ENCODE assay signal across 16 cellular contexts in the genomic region with DNA sequence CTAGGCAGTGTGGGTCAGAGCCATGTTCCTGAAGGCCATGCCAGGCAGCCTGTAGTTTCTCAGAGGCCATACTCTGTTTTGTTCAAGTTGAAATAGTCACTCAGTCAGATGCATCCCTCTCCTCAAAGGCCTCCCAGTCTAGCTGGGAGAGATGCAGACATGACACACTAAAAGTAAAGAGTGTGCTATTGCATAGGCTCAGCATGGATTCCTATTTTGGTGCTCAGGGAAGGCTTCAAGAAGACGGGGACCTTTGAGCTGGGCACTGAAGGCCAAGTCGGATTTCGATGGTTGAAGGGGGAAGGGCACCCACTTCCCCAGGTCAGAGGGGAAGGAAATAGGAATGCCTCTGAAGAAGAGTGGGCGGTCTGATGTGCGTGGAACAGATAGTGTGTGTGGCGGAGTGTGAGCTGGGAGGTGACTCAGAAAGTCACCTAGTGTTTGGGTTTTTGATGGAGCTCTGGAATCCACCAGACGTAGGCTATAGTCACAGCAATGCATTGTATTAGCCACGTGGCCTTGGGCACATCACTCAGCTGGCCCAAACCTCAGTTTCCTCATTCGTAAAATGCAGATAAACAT. TPM values are rescaled to one million over a fixed set of nuclear protein-coding genes. Genes with fewer than 3 reads are reported as not detected.
DNase-seq lines count a peak whose midpoint lies in the region; ATAC-seq, FAIRE-seq and TF ChIP-seq lines count a peak whose summit lies in the region.
"Had no signal": no experiment of that assay in that cellular context is flagged by ENCODE, and none has a peak within 500 bp of the region (broad histone marks: within the 10 kb centered on the region; RNA-seq: fewer than 3 reads in every experiment).

No MANE protein-coding gene starts in this region.

- H3K27ac ChIP-seq in HepG2 (ENCODE audit: extremely low read length, insufficient read depth, low read length) (no peak overlapping the region), right lobe of liver (no peak overlapping the region), dorsolateral prefrontal cortex (peak overlapping the region in 53 of 59 donors; percentile 24 to 98 (median 74)), osteoblast (ENCODE audit: low read depth, low read length) (no peak overlapping the region)
- H3K27ac ChIP-seq: 22Rv1, BLaER1 had no signal

- no peak for DNase-seq in HepG2 (ENCODE audit: low spot score)
- DNase-seq in right lobe of liver: no peak
- DNase-seq in dorsolateral prefrontal cortex: no peak
- peak; percentile 73 for DNase-seq in osteoblast (ENCODE audit: insufficient read length, low spot score, missing footprints)
- no peak for DNase-seq in stimulated activated CD4-positive, alpha-beta T cell treated with anti-CD3 and anti-CD28 coated beads, Interleukin-4, amount 100 ng/mL, for 4 hours
- no peak for DNase-seq in 8988T
- no peak for DNase-seq in KBM-7
- no peak for DNase-seq in HPDE6-E6E7 (ENCODE audit: extremely low spot score)
- DNase-seq: AML-193; CD4-positive, CD25-positive, alpha-beta regulatory T cell; DMS53; GF-D8; H9 had no signal

- POLR2A ChIA-PET in HepG2 (lab: Yijun Ruan, JAX): interaction anchor here (0.5 to 1.4 kb wide), 5 partner anchors 25 to 255 kb away, joined by 3 to 11 read pairs (median 4); partner anchors contain the start of genes AAR2 and SCAND1

- H3K9me3 ChIP-seq in HepG2 (ENCODE audit: low read length): no peaks in the 10 kb centered on the region
- no peaks in the 10 kb centered on the region for H3K9me3 ChIP-seq in right lobe of liver
- H3K9me3 ChIP-seq in osteoblast (ENCODE audit: low read depth, low read length): no peaks in the 10 kb centered on the region
- H3K9me3 ChIP-seq: BLaER1 had no signal

- WGBS in HepG2 (ENCODE audit: low lambda C conversion rate): 81% methylated on average over 9 of the region's 9 CpGs
- 71% methylated on average over 7 of the region's 9 CpGs for WGBS in right lobe of liver (ENCODE audit: insufficient coverage, low coverage, low lambda C conversion rate, missing lambda C conversion rate)

- H3K4me1 ChIP-seq in HepG2 (ENCODE audit: insufficient read depth, low read length) (peaks cover 47% of the 10 kb centered on the region), right lobe of liver (peaks cover 0 to 7% (median 3%) of the 10 kb centered on the region in 4 donors), osteoblast (ENCODE audit: insufficient read depth, low read length) (peaks cover 20% of the 10 kb centered on the region)

- TF ChIP-seq EP300 in HepG2 (IDR thresholded peaks at IDR 0.05; ENCODE audit: low read depth in 2 of 2, low read length in 2 of 2) (no peak), HepG2 (CRISPR knock-in tag; IDR thresholded peaks at IDR 0.05; ENCODE audit: borderline replicate concordance) (no peak)

- H2AFZ ChIP-seq in HepG2 (ENCODE audit: low read length): no peak overlapping the region
- no peak overlapping the region for H2AFZ ChIP-seq in osteoblast (ENCODE audit: low read length)
- H2AFZ ChIP-seq: GM23338 had no signal

- no TSS peak for BruUV-seq in HepG2 (replicated peaks; lab: Mats Ljungman, UMichigan)

- TF ChIP-seq RAD21 in HepG2 (CRISPR knock-in tag; IDR thresholded peaks at IDR 0.05): no peak

- TF ChIP-seq CTCF in HepG2 (CRISPR knock-in tag; IDR thresholded peaks at IDR 0.05) (no peak), right lobe of liver (IDR thresholded peaks at IDR 0.05) (no peak), dorsolateral prefrontal cortex (IDR thresholded peaks at IDR 0.05 in 54 of 56, conservative IDR thresholded peaks at IDR 0.05 in 2 of 56; ENCODE audit: low read depth in 1 of 56, partially characterized antibody in 56 of 56) (no peak), osteoblast (IDR thresholded peaks at IDR 0.05; ENCODE audit: extremely low read depth, low read depth, low read length) (no peak)

- no peak overlapping the region for H3K4me2 ChIP-seq in HepG2 (ENCODE audit: low read depth, low read length)
- H3K4me2 ChIP-seq in osteoblast (ENCODE audit: insufficient read depth, low read length): no peak overlapping the region
- H3K4me2 ChIP-seq: BLaER1, GM23338 had no signal

- intact Hi-C loops in HepG2 (cut with micrococcal nuclease; ENCODE audit: unreplicated experiment) (loop anchor here (5.0 kb wide), 2 partner anchors 279 to 1951 kb away; no protein-coding TSS in a partner anchor), right lobe of liver (cut with DNase I) (loop anchor here in 1 of 2 donors (5.0 kb wide), 1 partner anchor 39 kb away; no protein-coding TSS in a partner anchor), dorsolateral prefrontal cortex (cut with DNase I) (loop anchor here in 1 of 2 donors (5.0 to 10.0 kb wide), 2 partner anchors 39 to 93 kb away; no protein-coding TSS in a partner anchor)

- no peaks in the 10 kb centered on the region; a peak in 1 of 5 replicates for H3K27me3 ChIP-seq in HepG2 (ENCODE audit: control insufficient read depth in 1 of 2, insufficient read depth in 2 of 2, low read length in 2 of 2)
- H3K27me3 ChIP-seq in right lobe of liver: no peaks in the 10 kb centered on the region
- no peaks in the 10 kb centered on the region for H3K27me3 ChIP-seq in dorsolateral prefrontal cortex
- H3K27me3 ChIP-seq in osteoblast (ENCODE audit: insufficient read depth, low read length): no peaks in the 10 kb centered on the region
- H3K27me3 ChIP-seq: BLaER1 had no signal

- TF ChIP-seq POLR2A in HepG2 (IDR thresholded peaks at IDR 0.05; ENCODE audit: insufficient read depth in 1 of 2, low read depth in 2 of 2, low read length in 2 of 2): no peak
- no peak for TF ChIP-seq POLR2A in right lobe of liver (IDR thresholded peaks at IDR 0.05)

- ATAC-seq in HepG2 (no peak), right lobe of liver (no peak)
- ATAC-seq: GM23338 had no signal

- H3K4me3 ChIP-seq in HepG2 (replicated peaks in 1 of 3; ENCODE audit: insufficient read depth in 1 of 3, low read depth in 2 of 3, low read length in 3 of 3) (no peak overlapping the region), right lobe of liver (no peak overlapping the region), dorsolateral prefrontal cortex (no peak overlapping the region), osteoblast (ENCODE audit: insufficient read depth, low read length) (no peak overlapping the region)
- H3K4me3 ChIP-seq: BLaER1, GM23338 had no signal

- H4K20me1 ChIP-seq in HepG2 (ENCODE audit: insufficient read depth, low read length): peaks cover 15% of the 10 kb centered on the region; the same call in 1 of the 2 replicates
- peaks cover 45% of the 10 kb centered on the region for H4K20me1 ChIP-seq in osteoblast (ENCODE audit: insufficient read depth, low read length)

- H3K36me3 ChIP-seq in HepG2 (replicated peaks in 1 of 2; ENCODE audit: control insufficient read depth in 1 of 2, insufficient read depth in 2 of 2, low read length in 2 of 2) (no peaks in the 10 kb centered on the region; a peak in 1 of 5 replicates), right lobe of liver (no peaks in the 10 kb centered on the region), osteoblast (ENCODE audit: insufficient read depth, low read length) (no peaks in the 10 kb centered on the region)
- H3K36me3 ChIP-seq: BLaER1 had no signal

- in situ Hi-C loops in HepG2 (cut with HindIII; ENCODE audit: extremely low pct_ligation_motif_present, low pct_unique_long_range_greater_than_20kb) (loop anchor here (5.0 kb wide), 1 partner anchor 39 kb away; no protein-coding TSS in a partner anchor), KBM-7 (cut with MboI; ENCODE audit: low pct_unique_long_range_greater_than_20kb, low sequenced_read_pairs) (no loop called here)

- no peak for FAIRE-seq in HepG2 (lab: Jason Lieb, UNC)

- CTCF ChIA-PET in HepG2 (lab: Yijun Ruan, JAX; ENCODE audit: low intra/inter-chr PET ratio, low total read pairs): interaction anchor here (5.1 kb wide), 1 partner anchor 41 kb away, joined by 83 read pairs; no protein-coding TSS in a partner anchor

- no peak overlapping the region for H3K9ac ChIP-seq in HepG2 (ENCODE audit: insufficient read depth, low read depth, low read length)
- H3K9ac ChIP-seq: BLaER1 had no signal

- H3K79me2 ChIP-seq in HepG2 (ENCODE audit: insufficient read depth, low read length): peaks cover 11% of the 10 kb centered on the region
- H3K79me2 ChIP-seq in osteoblast (ENCODE audit: insufficient read depth, low read length): peaks cover 16% of the 10 kb centered on the region

TF ChIP-seq in HepG2, 621 proteins besides CTCF, POLR2A, EP300 and RAD21 (continues in another document):
- TF ChIP-seq, protein P1, sequence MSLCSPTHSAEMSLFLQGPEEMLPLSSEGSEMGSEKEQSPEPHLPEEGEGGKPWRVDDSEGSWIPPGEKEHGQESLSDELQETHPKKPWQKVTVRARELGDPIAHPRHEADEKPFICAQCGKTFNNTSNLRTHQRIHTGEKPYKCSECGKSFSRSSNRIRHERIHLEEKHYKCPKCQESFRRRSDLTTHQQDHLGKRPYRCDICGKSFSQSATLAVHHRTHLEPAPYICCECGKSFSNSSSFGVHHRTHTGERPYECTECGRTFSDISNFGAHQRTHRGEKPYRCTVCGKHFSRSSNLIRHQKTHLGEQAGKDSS (CRISPR knock-in tag; IDR thresholded peaks at IDR 0.05; ENCODE audit: borderline replicate concordance, low read depth): 0 out of 2 replicates have a peak, but pooled peaks have one; percentile 91

RNA-seq across cellular contexts. Expression of gene EPB41L1, which starts 3.7 kb away (rescaled TPM):
- total RNA-seq in HepG2 (2016; rRNA removed; fragmentation: Illumina TruSeq; extraction: Trizol) (16.7 and 20.8 TPM in 2 replicates), right lobe of liver (10 to 100 TPM in 1 of 6 experiments, 1 to 10 TPM in 5; 3.1 to 13.2 (median 5.3) TPM), dorsolateral prefrontal cortex (100 to 1,000 TPM; 192 to 410 (median 332) TPM), osteoblast (26.8 and 32.4 TPM in 2 replicates)
- 17.4 and 17.7 TPM in 2 replicates for total RNA-seq in HepG2 (2016; cell fraction: cytosol; rRNA removed; fragmentation: Illumina TruSeq; extraction: Trizol; ENCODE audit: low read depth)
- total RNA-seq in HepG2 (2016; cell fraction: insoluble cytoplasmic fraction; rRNA removed; fragmentation: Illumina TruSeq; extraction: Trizol): 14.4 and 18.0 TPM in 2 replicates
- 56.5 and 60.6 TPM in 2 replicates for total RNA-seq in HepG2 (2016; cell fraction: membrane; rRNA removed; fragmentation: Illumina TruSeq; extraction: Trizol)
- total RNA-seq in HepG2 (2016; cell fraction: nucleus; rRNA removed; fragmentation: Illumina TruSeq; extraction: Trizol): 12.9 and 17.3 TPM in 2 replicates
- 39.0 and 53.0 TPM in 2 replicates for polyA plus RNA-seq in HepG2 (2011; rRNA removed)
- polyA plus RNA-seq in HepG2 (2011; cell fraction: cytosol; rRNA removed): 32.6 and 36.6 TPM in 2 replicates
- polyA plus RNA-seq in HepG2 (2011; cell fraction: nucleus; rRNA removed): 28.0 and 46.3 TPM in 2 replicates
- polyA plus RNA-seq in HepG2 (2012): 66.5 and 66.8 TPM in 2 replicates
- 51.2 and 58.4 TPM in 2 replicates for polyA plus RNA-seq in HepG2 (2016; cell fraction: cytosol; fragmentation: Illumina TruSeq; extraction: Trizol; ENCODE audit: low read depth)
- 34.8 and 53.2 TPM in 2 replicates for polyA plus RNA-seq in HepG2 (2016; cell fraction: insoluble cytoplasmic fraction; fragmentation: Illumina TruSeq; extraction: Trizol; ENCODE audit: low read depth)
- polyA plus RNA-seq in HepG2 (2016; cell fraction: membrane; fragmentation: Illumina TruSeq; extraction: Trizol; ENCODE audit: low read depth): 96.9 and 114 TPM in 2 replicates
- polyA plus RNA-seq in HepG2 (2016; cell fraction: nucleus; fragmentation: Illumina TruSeq; extraction: Trizol; ENCODE audit: insufficient read depth, low read depth): 24.4 and 28.5 TPM in 2 replicates
- 15.0 and 50.3 TPM in 2 replicates for polyA minus RNA-seq in HepG2 (2011; rRNA and poly(A)+ RNA removed; ENCODE audit: low replicate concordance)
- 28.8 and 48.7 TPM in 2 replicates for polyA minus RNA-seq in HepG2 (2011; cell fraction: cytosol; rRNA and poly(A)+ RNA removed)
- 20.4 and 20.9 TPM in 2 replicates for polyA minus RNA-seq in HepG2 (2011; cell fraction: nucleus; rRNA and poly(A)+ RNA removed)
- polyA plus RNA-seq: CD4-positive, CD25-positive, alpha-beta regulatory T cell had no signal

Comparison
In these comparisons a context has a peak if more than half of its experiments do, and no peak if none do; other contexts are left out.
1. H3K27ac ChIP-seq: peak in dorsolateral prefrontal cortex (53 of 59); none in HepG2 (single experiment), right lobe of liver (0 of 3) and osteoblast (single experiment).